Comparison of ENCODE assay signal across 19 cellular contexts in genomic region chr16:3968556-3968955, GRCh38.
DNase-seq lines count a peak whose midpoint lies in the region; ATAC-seq, FAIRE-seq and TF ChIP-seq lines count a peak whose summit lies in the region.
"Had no signal": no experiment of that assay in that cellular context is flagged by ENCODE, and none has a peak within 500 bp of the region (broad histone marks: within the 10 kb centered on the region; RNA-seq: fewer than 3 reads in every experiment).

No MANE protein-coding gene starts in this region.

- TF ChIP-seq RAD21 in HepG2 (CRISPR knock-in tag; IDR thresholded peaks at IDR 0.05) = no peak

- H3K4me3 Mint-ChIP-seq in activated naive CD8-positive, alpha-beta T cell treated with anti-CD3 and anti-CD28 coated beads for 36 hours = no peak overlapping the region
- H3K4me3 Mint-ChIP-seq: CD4-positive, alpha-beta T cell; H9 had no signal

- no peak for FAIRE-seq in HepG2 (lab: Jason Lieb, UNC)
- FAIRE-seq: D721Med, GM12892 had no signal

- TF ChIP-seq EP300 in HepG2 (IDR thresholded peaks at IDR 0.05; ENCODE audit: low read depth in 2 of 2, low read length in 2 of 2) (no peak), HepG2 (CRISPR knock-in tag; IDR thresholded peaks at IDR 0.05; ENCODE audit: borderline replicate concordance) (no peak)

- no peak overlapping the region for H3K27ac ChIP-seq in HepG2 (ENCODE audit: extremely low read length, insufficient read depth, low read length)
- no peak overlapping the region for H3K27ac ChIP-seq in right lobe of liver
- peak overlapping the region; percentile 74 for H3K27ac ChIP-seq in SK-N-MC
- H3K27ac ChIP-seq in heart right ventricle = no peak overlapping the region
- H3K27ac ChIP-seq: BLaER1 treated with 17β-estradiol and CSF1 and Interleukin-3, amounts not matched to agents 10 nM and 100 nM had no signal

- H3K27ac Mint-ChIP-seq in activated naive CD8-positive, alpha-beta T cell treated with anti-CD3 and anti-CD28 coated beads for 36 hours = no peak overlapping the region
- H3K27ac Mint-ChIP-seq: CD4-positive, alpha-beta T cell; H9 had no signal

- 94% methylated on average over 8 of the region's 8 CpGs for WGBS in HepG2 (ENCODE audit: low lambda C conversion rate)
- WGBS in right lobe of liver (ENCODE audit: insufficient coverage, low coverage, low lambda C conversion rate, missing lambda C conversion rate) = 88% methylated on average over 6 of the region's 8 CpGs
- 90 to 91% methylated on average over 8 of the region's 8 CpGs for WGBS in heart right ventricle, 2 donors

- TF ChIP-seq POLR2A in HepG2 (IDR thresholded peaks at IDR 0.05; ENCODE audit: insufficient read depth in 1 of 2, low read depth in 2 of 2, low read length in 2 of 2) (no peak), right lobe of liver (IDR thresholded peaks at IDR 0.05) (no peak)

- no peaks in the 10 kb centered on the region for H3K4me1 ChIP-seq in HepG2 (ENCODE audit: insufficient read depth, low read length)
- no peaks in the 10 kb centered on the region for H3K4me1 ChIP-seq in right lobe of liver
- H3K4me1 ChIP-seq in heart right ventricle = peaks cover 0 to 25% (median 7%) of the 10 kb centered on the region in 9 donors

- DNase-seq in HepG2 (ENCODE audit: low spot score) (no peak), right lobe of liver (no peak), SK-N-MC (ENCODE audit: low read depth, low spot score) (no peak), fibroblast of peridontal ligament (ENCODE audit: extremely low read depth) (peak; percentile 25), T-helper 9 cell (no peak), heart right ventricle (no peak)
- no peak for DNase-seq in activated naive CD8-positive, alpha-beta T cell treated with anti-CD3 and anti-CD28 coated beads for 36 hours
- DNase-seq: 8988T; ACHN; CD4-positive, alpha-beta T cell; DMS153; DMS79 treated with DMSO at 0.1 percent for 48 hours; EL; GDM1; GOT3; H9 had no signal

- H3K9me3 ChIP-seq in HepG2 (ENCODE audit: low read length) (no peaks in the 10 kb centered on the region), right lobe of liver (no peaks in the 10 kb centered on the region), SK-N-MC (ENCODE audit: low read depth, low read length) (no peaks in the 10 kb centered on the region), heart right ventricle (peaks cover 0 to 15% (median 0%) of the 10 kb centered on the region in 11 donors)

- no peaks in the 10 kb centered on the region for H4K20me1 ChIP-seq in HepG2 (ENCODE audit: insufficient read depth, low read length)

- TF ChIP-seq CTCF in HepG2 (CRISPR knock-in tag; IDR thresholded peaks at IDR 0.05) = no peak
- TF ChIP-seq CTCF in right lobe of liver (IDR thresholded peaks at IDR 0.05) = no peak
- no peak for TF ChIP-seq CTCF in heart right ventricle (IDR thresholded peaks at IDR 0.05)

- H3K27me3 ChIP-seq in HepG2 (ENCODE audit: control insufficient read depth in 1 of 2, insufficient read depth in 2 of 2, low read length in 2 of 2) (no peaks in the 10 kb centered on the region; a peak in 1 of 5 replicates), right lobe of liver (no peaks in the 10 kb centered on the region), heart right ventricle (no peaks in the 10 kb centered on the region)
- H3K27me3 ChIP-seq: BLaER1 treated with 17β-estradiol and CSF1 and Interleukin-3, amounts not matched to agents 10 nM and 100 nM had no signal

- H3K4me2 ChIP-seq in HepG2 (ENCODE audit: low read depth, low read length) = no peak overlapping the region

- H2AFZ ChIP-seq in HepG2 (ENCODE audit: low read length) = no peak overlapping the region

- in situ Hi-C loops in HepG2 (cut with HindIII; ENCODE audit: extremely low pct_ligation_motif_present, low pct_unique_long_range_greater_than_20kb) = no loop called here

- intact Hi-C loops in HepG2 (cut with micrococcal nuclease; ENCODE audit: unreplicated experiment) (loop anchor here (10.0 kb wide), 1 partner anchor 146 kb away; the partner anchor contains the start of gene ADCY9), right lobe of liver (cut with DNase I) (no loop called here), heart right ventricle (cut with DNase I) (loop anchor here in 1 of 10 donors (5.0 kb wide), 1 partner anchor 39 kb away; no protein-coding TSS in a partner anchor)

- ATAC-seq in HepG2 (no peak), right lobe of liver (no peak), heart right ventricle (no peak)

- H3K9ac ChIP-seq in HepG2 (ENCODE audit: insufficient read depth, low read depth, low read length) (no peak overlapping the region), SK-N-MC (ENCODE audit: insufficient read length) (peak overlapping the region; percentile 20)
- H3K9ac ChIP-seq: BLaER1 treated with 17β-estradiol and CSF1 and Interleukin-3, amounts not matched to agents 10 nM and 100 nM had no signal

- H3K4me1 Mint-ChIP-seq in activated naive CD8-positive, alpha-beta T cell treated with anti-CD3 and anti-CD28 coated beads for 36 hours = no peaks in the 10 kb centered on the region

- H3K36me3 ChIP-seq in HepG2 (replicated peaks in 1 of 2; ENCODE audit: control insufficient read depth in 1 of 2, insufficient read depth in 2 of 2, low read length in 2 of 2) = peaks cover 11 to 24% of the 10 kb centered on the region in 2 experiments; a peak in 4 of 5 replicates
- H3K36me3 ChIP-seq in right lobe of liver = peaks cover 0 to 6% (median 0%) of the 10 kb centered on the region in 4 donors
- no peaks in the 10 kb centered on the region; the same call in 1 of the 2 replicates for H3K36me3 ChIP-seq in SK-N-MC (ENCODE audit: insufficient read depth, low read length)
- H3K36me3 ChIP-seq in heart right ventricle = peaks cover 0 to 39% (median 6%) of the 10 kb centered on the region in 9 donors

- peaks cover 13% of the 10 kb centered on the region for H3K36me3 Mint-ChIP-seq in activated naive CD8-positive, alpha-beta T cell treated with anti-CD3 and anti-CD28 coated beads for 36 hours

- POLR2A ChIA-PET in HepG2 (lab: Yijun Ruan, JAX) = no interaction called here

- CTCF ChIA-PET in HepG2 (lab: Yijun Ruan, JAX; ENCODE audit: low intra/inter-chr PET ratio, low total read pairs) = no interaction called here

- H3K4me3 ChIP-seq in HepG2 (replicated peaks in 1 of 3; ENCODE audit: insufficient read depth in 1 of 3, low read depth in 2 of 3, low read length in 3 of 3) (no peak overlapping the region), right lobe of liver (no peak overlapping the region), SK-N-MC (no peak overlapping the region), heart right ventricle (no peak overlapping the region)
- H3K4me3 ChIP-seq: BLaER1 treated with 17β-estradiol and CSF1 and Interleukin-3, amounts not matched to agents 10 nM and 100 nM had no signal

- peaks cover 6% of the 10 kb centered on the region for H3K9me3 Mint-ChIP-seq in activated naive CD8-positive, alpha-beta T cell treated with anti-CD3 and anti-CD28 coated beads for 36 hours
- H3K9me3 Mint-ChIP-seq: CD4-positive, alpha-beta T cell; H9 had no signal

- no peaks in the 10 kb centered on the region for H3K27me3 Mint-ChIP-seq in activated naive CD8-positive, alpha-beta T cell treated with anti-CD3 and anti-CD28 coated beads for 36 hours
- H3K27me3 Mint-ChIP-seq: CD4-positive, alpha-beta T cell had no signal

- no peaks in the 10 kb centered on the region for H3K79me2 ChIP-seq in HepG2 (ENCODE audit: insufficient read depth, low read length)

- BruUV-seq in HepG2 (replicated peaks; lab: Mats Ljungman, UMichigan) = no TSS peak

TF ChIP-seq in HepG2, 621 proteins besides CTCF, POLR2A, EP300 and RAD21:
- peak; percentile 59 for TF ChIP-seq NFE2L2 (IDR thresholded peaks at IDR 0.05; ENCODE audit: low read length)
- no peak for TF ChIP-seq SIX1 (CRISPR knock-in tag; IDR thresholded peaks at IDR 0.05; ENCODE audit: borderline replicate concordance)
- peak; percentile 22; the same call in 1 of the 2 replicates for TF ChIP-seq MAFF (IDR thresholded peaks at IDR 0.05; ENCODE audit: low read depth, low read length)
- peak in 1 of 2 experiments; percentile 50; a peak in 2 of 4 replicates for TF ChIP-seq MAFK (conservative IDR thresholded peaks at IDR 0.05 in 1 of 2, IDR thresholded peaks at IDR 0.05 in 1 of 2; ENCODE audit: low read length in 2 of 2)
